Comparison of ENCODE assay signal across 9 cellular contexts in the genomic region with DNA sequence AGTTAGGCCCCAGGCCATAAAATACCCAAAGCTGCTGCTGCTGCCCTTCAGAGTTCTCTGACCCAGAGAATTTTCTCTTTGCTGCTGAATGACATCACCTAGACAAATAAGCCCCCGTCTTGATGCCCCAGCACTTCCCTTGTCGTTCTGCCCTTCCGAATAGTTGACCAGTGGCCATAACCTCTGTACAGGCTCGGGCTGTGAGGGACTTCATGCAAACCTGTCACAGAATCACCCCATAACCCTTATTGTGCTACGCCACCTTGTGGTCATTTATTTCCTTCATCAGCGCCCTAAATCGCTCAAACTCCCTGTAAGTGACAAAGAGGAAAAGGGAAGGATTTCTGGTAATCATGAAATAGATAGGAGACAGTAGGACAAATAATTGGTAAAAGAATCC. TPM values are rescaled to one million over a fixed set of nuclear protein-coding genes. Genes with fewer than 3 reads are reported as not detected.
DNase-seq lines count a peak whose midpoint lies in the region; ATAC-seq and TF ChIP-seq lines count a peak whose summit lies in the region.
"Had no signal": no experiment of that assay in that cellular context is flagged by ENCODE, and none has a peak within 500 bp of the region (broad histone marks: within the 10 kb centered on the region; RNA-seq: fewer than 3 reads in every experiment).

No MANE protein-coding gene starts in this region.

- TF ChIP-seq POLR2A in spleen (IDR thresholded peaks at IDR 0.05), result no peak

- DNase-seq in SIG-M5 treated with dmso at 0.1 percent for 504 hours (lab: John Stamatoyannopoulos, UW; ENCODE audit: unreplicated experiment) (peak; percentile 43), SIG-M5 (lab: John Stamatoyannopoulos, UW) (no peak), LHCN-M2 (ENCODE audit: low read depth) (peak; percentile 61), Panc1 (ENCODE audit: low read depth, low spot score) (no peak), astrocyte of the spinal cord (ENCODE audit: low read depth, low spot score) (peak; percentile 60), iPS-NIHi7 (ENCODE audit: extremely low spot score) (peak; percentile 32), spleen (no peak)
- no peak for DNase-seq in activated CD4-positive, CD25-positive, alpha-beta regulatory T cell treated with anti-CD3 and anti-CD28 coated beads, Interleukin-2, amount 50 U/mL, for 72 hours

- no peaks in the 10 kb centered on the region for H3K36me3 ChIP-seq in Panc1 (ENCODE audit: control insufficient read depth, insufficient read depth, low read length)
- no peaks in the 10 kb centered on the region for H3K36me3 ChIP-seq in spleen

- H3K27me3 ChIP-seq in Panc1 (ENCODE audit: control insufficient read depth, insufficient read depth, low read length), result no peaks in the 10 kb centered on the region
- H3K27me3 ChIP-seq in spleen (replicated peaks in 1 of 7), result peaks cover 0 to 5% (median 0%) of the 10 kb centered on the region in 7 donors

- intact Hi-C loops in Panc1 (cut with micrococcal nuclease; ENCODE audit: unreplicated experiment), result loop anchor here (2.0 kb wide), 1 partner anchor 193 kb away; no protein-coding TSS in a partner anchor
- intact Hi-C loops in spleen (cut with DNase I; ENCODE audit: low total_unique reads), result loop anchor here (10.0 kb wide), 1 partner anchor 191 kb away; a partner anchor contains a TSS

- no peak overlapping the region for H3K4me3 ChIP-seq in Panc1 (ENCODE audit: low read depth in 2 of 2, low read length in 2 of 2)
- H3K4me3 ChIP-seq in astrocyte of the spinal cord (ENCODE audit: low read depth, low read length), result no peak overlapping the region
- no peak overlapping the region for H3K4me3 ChIP-seq in spleen

- H3K4me1 ChIP-seq in Panc1 (ENCODE audit: control insufficient read depth, insufficient read depth, low read length), result no peaks in the 10 kb centered on the region; the same call in 1 of the 2 replicates
- peaks cover 0 to 20% (median 0%) of the 10 kb centered on the region in 6 donors for H3K4me1 ChIP-seq in spleen

- BruUV-seq in Panc1 (replicated peaks; lab: Mats Ljungman, UMichigan), result no TSS peak

- in situ Hi-C loops in Panc1 (cut with HindIII; ENCODE audit: low pct_unique_long_range_greater_than_20kb, low sequenced_read_pairs), result no loop called here
- in situ Hi-C loops in astrocyte of the spinal cord (cut with HindIII; ENCODE audit: low sequenced_read_pairs), result no loop called here

- CTCF ChIA-PET in Panc1 (lab: Charles Lee), result no interaction called here

- H3K27ac ChIP-seq in Panc1 (ENCODE audit: low read length) (no peak overlapping the region), spleen (peak overlapping the region in 1 of 8 donors; percentile 21)

- TF ChIP-seq CTCF in Panc1 (IDR thresholded peaks at IDR 0.05) (peak; percentile 70), astrocyte of the spinal cord (IDR thresholded peaks at IDR 0.05; ENCODE audit: low read depth, low read length) (peak; percentile 54), spleen (IDR thresholded peaks at IDR 0.05 in 8 of 11, conservative IDR thresholded peaks at IDR 0.05 in 3 of 11) (peak; percentile 41 to 74 (median 62))

- 0 to 11% (median 2%) methylated on average over 6 to 7 of the region's 7 CpGs for WGBS in spleen, 5 donors

- POLR2A ChIA-PET in Panc1 (lab: Charles Lee), result no interaction called here

- ATAC-seq in Panc1, result peak; percentile 59

- no peaks in the 10 kb centered on the region for H3K9me3 ChIP-seq in Panc1 (ENCODE audit: control insufficient read depth, insufficient read depth, low read depth, low read length)
- peaks cover 0 to 8% (median 0%) of the 10 kb centered on the region in 8 donors for H3K9me3 ChIP-seq in spleen

RNA-seq across cellular contexts. Expression of a gene that starts 18.8 kb away (rescaled TPM):
- total RNA-seq in LHCN-M2 (2014; rRNA removed) (not detected in 2 replicates), Panc1 (2021; ENCODE audit: unreplicated experiment) (not detected), spleen (not detected)
- polyA plus RNA-seq in LHCN-M2 (2012), result not detected
- polyA plus RNA-seq in Panc1 (2012; ENCODE audit: insufficient read length), result not detected
- polyA plus RNA-seq in spleen, result under 1 TPM in 1 of 3 donors, not detected in 2; 0.12 TPM
- total RNA-seq: subcutaneous adipose tissue had no signal

RNA-seq across cellular contexts. Expression of a gene that starts 21.8 kb away (rescaled TPM):
- 2.7 and 3.8 TPM in 2 replicates for total RNA-seq in LHCN-M2 (2014; rRNA removed)
- 1.2 TPM for polyA plus RNA-seq in LHCN-M2 (2012)
- 11.1 TPM for total RNA-seq in Panc1 (2021; ENCODE audit: unreplicated experiment)
- polyA plus RNA-seq in Panc1 (2012; ENCODE audit: insufficient read length), result 5.2 TPM
- 10 to 100 TPM in 3 of 7 donors, 1 to 10 TPM in 4; 7.3 to 13.7 (median 8.7) TPM for total RNA-seq in spleen
- 1 to 10 TPM; 4.8 to 5.7 (median 5.0) TPM for polyA plus RNA-seq in spleen

RNA-seq across cellular contexts. Expression of a gene that starts 45.9 kb away (rescaled TPM):
- total RNA-seq in LHCN-M2 (2014; rRNA removed) (2.2 and 3.0 TPM in 2 replicates), Panc1 (2021; ENCODE audit: unreplicated experiment) (3.0 TPM), spleen (1 to 10 TPM; 2.0 to 7.2 (median 4.5) TPM)
- 1.1 TPM for polyA plus RNA-seq in LHCN-M2 (2012)
- polyA plus RNA-seq in Panc1 (2012; ENCODE audit: insufficient read length), result 1.8 TPM
- 1 to 10 TPM; 1.0 to 1.7 (median 1.5) TPM for polyA plus RNA-seq in spleen

Comparison
In these comparisons a context has a peak if more than half of its experiments do, and no peak if none do; other contexts are left out.
1. DNase-seq: peak in SIG-M5 treated with dmso at 0.1 percent for 504 hours (single experiment), LHCN-M2 (single experiment), astrocyte of the spinal cord (single experiment) and iPS-NIHi7 (single experiment); none in SIG-M5 (single experiment), Panc1 (single experiment), spleen (single experiment) and activated CD4-positive, CD25-positive, alpha-beta regulatory T cell treated with anti-CD3 and anti-CD28 coated beads, Interleukin-2, amount 50 U/mL, for 72 hours (single experiment).
2. Peak in every context shown above with its lines, with median percentiles within 50 percentile points of each other: CTCF ChIP-seq.